ENCODE assay signal across 1 cellular context in genomic region chr16:68860978-68861892, GRCh38.
TF ChIP-seq lines count a peak whose summit lies in the region.

No MANE protein-coding gene starts in this region.

TF ChIP-seq in HepG2, 621 proteins besides CTCF, POLR2A, EP300 and RAD21 (continued from another document and continues in another):
- TF ChIP-seq PAXIP1 (CRISPR knock-in tag; conservative IDR thresholded peaks at IDR 0.05) (peak; percentile 69), ZNF329 (CRISPR knock-in tag; IDR thresholded peaks at IDR 0.05; ENCODE audit: low read depth) (no peak), ZNF7 (CRISPR knock-in tag; IDR thresholded peaks at IDR 0.05) (peak; percentile 89), RCOR2 (CRISPR knock-in tag; IDR thresholded peaks at IDR 0.05) (0 out of 2 replicates have a peak, but pooled peaks have one; percentile 30), NR2C2 (CRISPR knock-in tag; IDR thresholded peaks at IDR 0.05; ENCODE audit: borderline replicate concordance) (no peak), ZC3H4 (CRISPR knock-in tag; IDR thresholded peaks at IDR 0.05; ENCODE audit: borderline replicate concordance) (no peak), ZGPAT (CRISPR knock-in tag; IDR thresholded peaks at IDR 0.05) (no peak), ZBTB38 (CRISPR knock-in tag; IDR thresholded peaks at IDR 0.05) (peak; percentile 94), HOXD1 (CRISPR knock-in tag; IDR thresholded peaks at IDR 0.05) (no peak), RXRA (CRISPR knock-in tag; IDR thresholded peaks at IDR 0.05) (no peak), ZNF563 (CRISPR knock-in tag; IDR thresholded peaks at IDR 0.05) (no peak), HNF4A (CRISPR knock-in tag; IDR thresholded peaks at IDR 0.05) (0 out of 2 replicates have a peak, but pooled peaks have one; percentile 9), TP53 (CRISPR knock-in tag; conservative IDR thresholded peaks at IDR 0.05) (no peak), DMAP1 (CRISPR knock-in tag; IDR thresholded peaks at IDR 0.05) (no peak), ZNF235 (CRISPR knock-in tag; IDR thresholded peaks at IDR 0.05; ENCODE audit: borderline replicate concordance) (no peak), DNMT1 (CRISPR knock-in tag; IDR thresholded peaks at IDR 0.05) (no peak), ZKSCAN5 (CRISPR knock-in tag; IDR thresholded peaks at IDR 0.05) (0 out of 2 replicates have a peak, but pooled peaks have one; percentile 54), SP5 (CRISPR knock-in tag; IDR thresholded peaks at IDR 0.05; ENCODE audit: borderline replicate concordance, low read depth) (no peak), ZNF44 (CRISPR knock-in tag; IDR thresholded peaks at IDR 0.05) (no peak), ZNF839 (CRISPR knock-in tag; IDR thresholded peaks at IDR 0.05; ENCODE audit: borderline replicate concordance) (no peak), ZNF292 (CRISPR knock-in tag; IDR thresholded peaks at IDR 0.05; ENCODE audit: borderline replicate concordance, low read depth) (peak; percentile 35; the same call in 1 of the 2 replicates), SUZ12 (IDR thresholded peaks at IDR 0.05; ENCODE audit: low read depth, low read length) (no peak), ZNF800 (CRISPR knock-in tag; IDR thresholded peaks at IDR 0.05) (no peak), ZNF549 (CRISPR knock-in tag; IDR thresholded peaks at IDR 0.05) (no peak), TAF1 (CRISPR knock-in tag; IDR thresholded peaks at IDR 0.05) (no peak), ZMAT3 (CRISPR knock-in tag; conservative IDR thresholded peaks at IDR 0.05) (no peak), FIP1L1 (IDR thresholded peaks at IDR 0.05; ENCODE audit: borderline replicate concordance, insufficient read depth, low read depth, low read length) (no peak), MIXL1 (CRISPR knock-in tag; IDR thresholded peaks at IDR 0.05) (0 out of 2 replicates have a peak, but pooled peaks have one; percentile 37), ZUFSP (CRISPR knock-in tag; IDR thresholded peaks at IDR 0.05; ENCODE audit: borderline replicate concordance) (no peak), ZNF761 (CRISPR knock-in tag; conservative IDR thresholded peaks at IDR 0.05) (no peak), MIER2 (CRISPR knock-in tag; IDR thresholded peaks at IDR 0.05) (no peak), ZNF615 (CRISPR knock-in tag; IDR thresholded peaks at IDR 0.05; ENCODE audit: borderline replicate concordance) (no peak), ZNF530 (CRISPR knock-in tag; IDR thresholded peaks at IDR 0.05; ENCODE audit: low read depth) (no peak), ZNF710 (CRISPR knock-in tag; IDR thresholded peaks at IDR 0.05; ENCODE audit: borderline replicate concordance) (no peak), ZNF766 (CRISPR knock-in tag; IDR thresholded peaks at IDR 0.05; ENCODE audit: borderline replicate concordance) (no peak), ZNF382 (CRISPR knock-in tag; IDR thresholded peaks at IDR 0.05; ENCODE audit: borderline replicate concordance) (no peak), IKZF4 (CRISPR knock-in tag; IDR thresholded peaks at IDR 0.05; ENCODE audit: borderline replicate concordance, low read depth, not compliant biosample characterization) (no peak), NPAS2 (CRISPR knock-in tag; IDR thresholded peaks at IDR 0.05; ENCODE audit: borderline replicate concordance) (no peak), SOX13 (IDR thresholded peaks at IDR 0.05) (no peak), SOX13 (CRISPR knock-in tag; conservative IDR thresholded peaks at IDR 0.05 in 1 of 2, IDR thresholded peaks at IDR 0.05 in 1 of 2) (0 out of 4 replicates have a peak, but pooled peaks of 1 of the 2 experiments have one; percentile 13), ZNF143 (CRISPR knock-in tag; IDR thresholded peaks at IDR 0.05) (no peak), ZNF788 (CRISPR knock-in tag; IDR thresholded peaks at IDR 0.05; ENCODE audit: borderline replicate concordance) (no peak), ZNF605 (CRISPR knock-in tag; IDR thresholded peaks at IDR 0.05) (0 out of 2 replicates have a peak, but pooled peaks have one; percentile 46), STAT5B (CRISPR knock-in tag; IDR thresholded peaks at IDR 0.05) (no peak), ZNF142 (CRISPR knock-in tag; IDR thresholded peaks at IDR 0.05) (no peak), ZNF597 (CRISPR knock-in tag; IDR thresholded peaks at IDR 0.05) (no peak)
